ENCODE assay signal across 2 cellular contexts in genomic region chr2:174771136-174771535, GRCh38.
TF ChIP-seq lines count a peak whose summit lies in the region.

No MANE protein-coding gene starts in this region.

TF ChIP-seq in IMR-90, 13 proteins besides CTCF, POLR2A, EP300 and RAD21:
- TF ChIP-seq RCOR1 (IDR thresholded peaks at IDR 0.05; ENCODE audit: insufficient replicate concordance, low read length) = no peak
- TF ChIP-seq FOS (IDR thresholded peaks at IDR 0.05; ENCODE audit: low read depth, low read length) = no peak
- no peak for TF ChIP-seq MAFK (IDR thresholded peaks at IDR 0.05; ENCODE audit: low read depth, low read length)
- no peak for TF ChIP-seq RFX5 (IDR thresholded peaks at IDR 0.05; ENCODE audit: low read depth, low read length)
- TF ChIP-seq MXI1 (IDR thresholded peaks at IDR 0.05; ENCODE audit: borderline replicate concordance, low read depth, low read length) = no peak
- TF ChIP-seq BHLHE40 (IDR thresholded peaks at IDR 0.05; ENCODE audit: low read depth, low read length) = no peak
- TF ChIP-seq CHD1 (IDR thresholded peaks at IDR 0.05; ENCODE audit: low read depth, low read length) = no peak
- no peak for TF ChIP-seq CEBPB (IDR thresholded peaks at IDR 0.05; ENCODE audit: low read depth, low read length)
- TF ChIP-seq SMC3 (IDR thresholded peaks at IDR 0.05; ENCODE audit: low read depth, low read length) = no peak
- no peak for TF ChIP-seq USF2 (IDR thresholded peaks at IDR 0.05; ENCODE audit: low read depth, low read length)
- TF ChIP-seq NFE2L2 (IDR thresholded peaks at IDR 0.05; ENCODE audit: low read depth, low read length) = no peak
- no peak for TF ChIP-seq MAZ (IDR thresholded peaks at IDR 0.05; ENCODE audit: borderline replicate concordance, low read depth, low read length)
- TF ChIP-seq ELK1 (IDR thresholded peaks at IDR 0.05; ENCODE audit: borderline replicate concordance, low read depth, low read length) = no peak

TF ChIP-seq in K562, 482 proteins besides CTCF, POLR2A, EP300 and RAD21:
- TF ChIP-seq ETV5 (CRISPR knock-in tag; IDR thresholded peaks at IDR 0.05; ENCODE audit: low read depth) (no peak), ATF2 (CRISPR knock-in tag; IDR thresholded peaks at IDR 0.05) (no peak), ZNF511 (CRISPR knock-in tag; IDR thresholded peaks at IDR 0.05) (no peak), KLF1 (tag; IDR thresholded peaks at IDR 0.05) (no peak), E2F5 (CRISPR knock-in tag; IDR thresholded peaks at IDR 0.05) (no peak), CREBBP (IDR thresholded peaks at IDR 0.05; ENCODE audit: low read depth, low read length) (no peak), ZNF609 (CRISPR knock-in tag; IDR thresholded peaks at IDR 0.05; ENCODE audit: borderline replicate concordance) (no peak), ZNF12 (CRISPR knock-in tag; IDR thresholded peaks at IDR 0.05) (no peak), GTF2B (IDR thresholded peaks at IDR 0.05; ENCODE audit: extremely low read depth, insufficient read length) (no peak), FOXM1 (IDR thresholded peaks at IDR 0.05; ENCODE audit: low read depth) (no peak), FOXM1 (CRISPR knock-in tag; IDR thresholded peaks at IDR 0.05; ENCODE audit: low read depth) (no peak), SMAD4 (CRISPR knock-in tag; conservative IDR thresholded peaks at IDR 0.05) (no peak), PYGO2 (tag; IDR thresholded peaks at IDR 0.05) (no peak), ZNF408 (CRISPR knock-in tag; IDR thresholded peaks at IDR 0.05; ENCODE audit: low read depth) (no peak), LARP7 (IDR thresholded peaks at IDR 0.05) (no peak), ZNF184 (CRISPR knock-in tag; IDR thresholded peaks at IDR 0.05) (no peak), PKNOX1 (IDR thresholded peaks at IDR 0.05) (no peak), YBX1 (IDR thresholded peaks at IDR 0.05) (no peak)
TF ChIP-seq in K562: peak in this region for 0.
